In genomic region chr2:200471324-200471848, GRCh38 we compare ENCODE assay signal across 7 cellular contexts. TPM values are rescaled to one million over a fixed set of nuclear protein-coding genes. Genes with fewer than 3 reads are reported as not detected.
DNase-seq lines count a peak whose midpoint lies in the region; ATAC-seq and TF ChIP-seq lines count a peak whose summit lies in the region.

No MANE protein-coding gene starts in this region.

- peak overlapping the region; percentile 68 for H3K4me2 ChIP-seq in OCI-LY3 (ENCODE audit: low read length)

- H3K9ac ChIP-seq in OCI-LY3 (ENCODE audit: low read length) = no peak overlapping the region

- H3K4me3 ChIP-seq in OCI-LY3 (ENCODE audit: low read length) (peak overlapping the region; percentile 43), astrocyte of the cerebellum (ENCODE audit: low read depth, low read length) (no peak overlapping the region), suprapubic skin (no peak overlapping the region)

- H3K27ac ChIP-seq in OCI-LY3 (ENCODE audit: low read length) = no peak overlapping the region
- H3K27ac ChIP-seq in suprapubic skin = no peak overlapping the region

- ATAC-seq in GM19397 (IDR thresholded peaks at IDR 0.05; ENCODE audit: unreplicated experiment) (peak; percentile 78), HG03175 (IDR thresholded peaks at IDR 0.05; ENCODE audit: unreplicated experiment) (peak; percentile 84)

- H3K36me3 ChIP-seq in OCI-LY3 (replicated peaks; ENCODE audit: low read depth, low read length) (no peaks in the 10 kb centered on the region), suprapubic skin (peaks cover 78% of the 10 kb centered on the region)

- H4K20me1 ChIP-seq in OCI-LY3 (ENCODE audit: insufficient read depth, low read length) = no peaks in the 10 kb centered on the region

- in situ Hi-C loops in G401 (cut with HindIII; ENCODE audit: low sequenced_read_pairs) (no loop called here), astrocyte of the cerebellum (cut with HindIII; ENCODE audit: low sequenced_read_pairs) (no loop called here)

- no peak overlapping the region for H2AFZ ChIP-seq in OCI-LY3 (ENCODE audit: low read depth, low read length)

- H3K27me3 ChIP-seq in OCI-LY3 (ENCODE audit: low read depth, low read length) (no peaks in the 10 kb centered on the region), suprapubic skin (no peaks in the 10 kb centered on the region)

- peak; percentile 88 for TF ChIP-seq CTCF in OCI-LY3 (IDR thresholded peaks at IDR 0.05; ENCODE audit: low read depth, low read length)
- peak; percentile 59 for TF ChIP-seq CTCF in astrocyte of the cerebellum (IDR thresholded peaks at IDR 0.05; ENCODE audit: low read depth, low read length, missing control alignments)
- TF ChIP-seq CTCF in suprapubic skin (IDR thresholded peaks at IDR 0.05) = peak; percentile 10 to 14

- H3K9me3 ChIP-seq in OCI-LY3 (ENCODE audit: insufficient read depth, low read length) (no peaks in the 10 kb centered on the region), suprapubic skin (no peaks in the 10 kb centered on the region)

- TF ChIP-seq EP300 in suprapubic skin (IDR thresholded peaks at IDR 0.05) = no peak

- H3K79me2 ChIP-seq in OCI-LY3 (ENCODE audit: low read length) = no peaks in the 10 kb centered on the region

- 65% methylated on average over 8 of the region's 8 CpGs for WGBS in suprapubic skin

- H3K4me1 ChIP-seq in OCI-LY3 (ENCODE audit: low read length) (peaks cover 22% of the 10 kb centered on the region), suprapubic skin (peaks cover 5% of the 10 kb centered on the region)

- DNase-seq in G401 (ENCODE audit: low spot score) (peak; percentile 70), astrocyte of the cerebellum (ENCODE audit: low read depth) (no peak), kidney glomerular epithelial cell (lab: John Stamatoyannopoulos, UW) (peak; percentile 31), suprapubic skin (ENCODE audit: low spot score in 2 of 2) (no peak)

- no peak for TF ChIP-seq POLR2A in suprapubic skin (IDR thresholded peaks at IDR 0.05)

RNA-seq across cellular contexts. Expression of gene KCTD18, which starts 38.5 kb away (rescaled TPM):
- 11.0 and 15.4 TPM in 2 replicates for total RNA-seq in G401 (2014; rRNA removed; shearing (Covaris generic))
- total RNA-seq in suprapubic skin = 10 to 100 TPM; 14.0 to 22.8 (median 21.2) TPM

RNA-seq across cellular contexts. Expression of gene SGO2, which starts 54.6 kb away (rescaled TPM):
- total RNA-seq in G401 (2014; rRNA removed; shearing (Covaris generic)) = 2.6 and 8.6 TPM in 2 replicates
- total RNA-seq in suprapubic skin = 1 to 10 TPM; 2.0 to 3.5 (median 2.8) TPM

Comparison
In these comparisons a context has a peak if more than half of its experiments do, and no peak if none do; other contexts are left out.
1. DNase-seq: peak in G401 (single experiment) and kidney glomerular epithelial cell (single experiment); none in astrocyte of the cerebellum (single experiment) and suprapubic skin (0 of 2).
2. CTCF ChIP-seq: peak in every context shown above with its lines; median percentile 88 in OCI-LY3; 59 in astrocyte of the cerebellum; 12 in suprapubic skin.